In the genomic region with DNA sequence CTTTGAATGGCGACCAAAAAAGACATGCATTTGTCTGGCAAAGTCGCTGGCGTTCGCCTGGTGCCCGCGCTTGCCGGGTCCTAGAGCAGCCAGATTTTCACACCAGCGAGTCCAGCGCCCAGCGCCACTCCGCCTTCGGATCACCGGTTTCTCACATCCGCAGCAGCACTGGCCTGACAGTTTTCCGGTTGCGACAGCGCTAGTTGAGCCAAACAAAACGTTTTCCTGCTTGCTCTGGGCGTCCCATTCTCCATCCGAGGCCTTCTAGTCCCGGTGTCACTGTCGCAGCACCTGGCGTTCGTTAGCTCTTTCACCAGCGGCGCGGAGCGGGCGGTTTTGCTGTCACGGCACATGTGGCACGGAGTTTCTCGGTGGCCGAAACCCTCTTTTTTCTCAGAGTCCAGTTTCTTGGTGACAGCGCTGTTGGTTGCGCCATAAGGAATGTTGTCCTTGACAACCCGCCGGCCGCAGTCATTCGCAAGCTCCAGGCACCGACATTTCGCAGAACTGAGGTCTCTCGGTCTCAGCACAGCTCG, we compare ENCODE assay signal across 8 cellular contexts. TPM values are rescaled to one million over a fixed set of nuclear protein-coding genes. Genes with fewer than 3 reads are reported as not detected.
DNase-seq lines count a peak whose midpoint lies in the region; ATAC-seq, FAIRE-seq and TF ChIP-seq lines count a peak whose summit lies in the region.

No MANE protein-coding gene starts in this region.

- TF ChIP-seq POLR2A in ovary (IDR thresholded peaks at IDR 0.05): peak; percentile 30

- H4K20me1 ChIP-seq in BLaER1 treated with 17β-estradiol and CSF1 and Interleukin-3, amounts not matched to agents 10 nM and 100 nM: no peaks in the 10 kb centered on the region

- ATAC-seq in GM19438 (IDR thresholded peaks at IDR 0.05; ENCODE audit: low read depth, unreplicated experiment): peak; percentile 44
- peak; percentile 37 for ATAC-seq in HG03520 (IDR thresholded peaks at IDR 0.05; ENCODE audit: unreplicated experiment)

- WGBS in ovary, 3 donors: 6 to 9% (median 6%) methylated on average over 42 to 43 of the region's 43 CpGs
- under 1% methylated on average over 43 of the region's 43 CpGs for WGBS in thymus

- H3K9me3 ChIP-seq in BLaER1 treated with 17β-estradiol and CSF1 and Interleukin-3, amounts not matched to agents 10 nM and 100 nM (replicated peaks in 1 of 11): peaks cover 0 to 36% (median 30%) of the 10 kb centered on the region in 11 experiments; a peak in 19 of 22 replicates
- no peaks in the 10 kb centered on the region for H3K9me3 ChIP-seq in ovary
- H3K9me3 ChIP-seq in thymus (ENCODE audit: control insufficient read depth): no peaks in the 10 kb centered on the region

- H3K27ac ChIP-seq in BLaER1 treated with 17β-estradiol and CSF1 and Interleukin-3, amounts not matched to agents 10 nM and 100 nM: peak overlapping the region; percentile 99 to 100 (median 100)
- peak overlapping the region in 1 of 2 donors; percentile 55 for H3K27ac ChIP-seq in ovary
- peak overlapping the region; percentile 99 for H3K27ac ChIP-seq in thymus (ENCODE audit: low read depth)

- intact Hi-C loops in ovary (cut with DNase I): loop anchor here in 1 of 4 donors (5.0 kb wide), 1 partner anchor 50 kb away; a partner anchor contains a TSS

- peak; percentile 85 for DNase-seq in RCC 7860 (ENCODE audit: low spot score)
- peak; percentile 72 for DNase-seq in activated effector memory CD4-positive, alpha-beta T cell treated with Interleukin-2 at 50 U/mL for 16 hours
- peak; percentile 87 for DNase-seq in glomerular visceral epithelial cell (ENCODE audit: extremely low spot score)
- DNase-seq in ovary: peak; percentile 32 to 69 (median 56)

- no peak for FAIRE-seq in RCC 7860 (lab: Jason Lieb, UNC)

- no peak for TF ChIP-seq CTCF in ovary (IDR thresholded peaks at IDR 0.05)

- peak overlapping the region; percentile 86 to 99 (median 96) for H3K4me2 ChIP-seq in BLaER1 treated with 17β-estradiol and CSF1 and Interleukin-3, amounts not matched to agents 10 nM and 100 nM

- peaks cover 0 to 24% (median 11%) of the 10 kb centered on the region in 11 experiments; a peak in 11 of 22 replicates for H3K36me3 ChIP-seq in BLaER1 treated with 17β-estradiol and CSF1 and Interleukin-3, amounts not matched to agents 10 nM and 100 nM
- H3K36me3 ChIP-seq in ovary (no peaks in the 10 kb centered on the region), thymus (ENCODE audit: control insufficient read depth, insufficient read depth) (no peaks in the 10 kb centered on the region)

- H3K27me3 ChIP-seq in BLaER1 treated with 17β-estradiol and CSF1 and Interleukin-3, amounts not matched to agents 10 nM and 100 nM: no peaks in the 10 kb centered on the region
- H3K27me3 ChIP-seq in ovary (no peaks in the 10 kb centered on the region), thymus (ENCODE audit: control insufficient read depth, insufficient read depth) (no peaks in the 10 kb centered on the region)

- H3K4me3 ChIP-seq in BLaER1 treated with 17β-estradiol and CSF1 and Interleukin-3, amounts not matched to agents 10 nM and 100 nM: peak overlapping the region; percentile 75 to 93 (median 84)
- H3K4me3 ChIP-seq in ovary (peak overlapping the region; percentile 40), thymus (ENCODE audit: low read length) (peak overlapping the region; percentile 53)

- H3K4me1 ChIP-seq in BLaER1 treated with 17β-estradiol and CSF1 and Interleukin-3, amounts not matched to agents 10 nM and 100 nM: peaks cover 30 to 59% (median 37%) of the 10 kb centered on the region in 10 experiments
- peaks cover 6% of the 10 kb centered on the region for H3K4me1 ChIP-seq in ovary (ENCODE audit: insufficient read depth)
- peaks cover 16% of the 10 kb centered on the region for H3K4me1 ChIP-seq in thymus (ENCODE audit: control insufficient read depth, insufficient read depth, low read length)

- TF ChIP-seq EP300 in ovary (IDR thresholded peaks at IDR 0.05): no peak

- peak overlapping the region; percentile 97 to 100 (median 99) for H3K9ac ChIP-seq in BLaER1 treated with 17β-estradiol and CSF1 and Interleukin-3, amounts not matched to agents 10 nM and 100 nM

RNA-seq across cellular contexts. Expression of a gene that starts 48.0 kb away (rescaled TPM):
- 1 to 10 TPM; 1.1 to 2.7 (median 1.7) TPM for total RNA-seq in ovary
- polyA plus RNA-seq in ovary: 1 to 10 TPM; 1.2 to 1.6 TPM
- polyA plus RNA-seq in thymus: 68.7 TPM

Comparison
In these comparisons a context has a peak if more than half of its experiments do, and no peak if none do; other contexts are left out.
1. RNA of a gene that starts 48.0 kb away (polyA plus RNA-seq): 68.7 TPM in thymus (single experiment); 1.2 to 1.6 TPM in ovary; every median in the first group is over 10 times any median in the second.
2. Peak in every context shown above with its lines, with median percentiles within 50 percentile points of each other: H3K4me3 ChIP-seq and DNase-seq.